8 cellular contexts compared by ENCODE assay signal in genomic region chr2:41869542-41870256, GRCh38.
A peak's percentile ranks its signal among the peaks of the same experiment; 100 is the strongest.
DNase-seq lines count a peak whose midpoint lies in the region; ATAC-seq and TF ChIP-seq lines count a peak whose summit lies in the region.

No MANE protein-coding gene starts in this region.

- intact Hi-C loops in ascending aorta (cut with DNase I), result loop anchor here (1.0 to 10.0 kb wide), 4 partner anchors 58 to 315 kb away; no protein-coding TSS in a partner anchor

- H3K36me3 ChIP-seq in ascending aorta (no peaks in the 10 kb centered on the region), skeletal muscle tissue (ENCODE audit: control insufficient read depth in 3 of 3, insufficient read depth in 3 of 3, low read length in 3 of 3) (no peaks in the 10 kb centered on the region)

- no peak overlapping the region for H3K4me3 ChIP-seq in ascending aorta
- H3K4me3 ChIP-seq in skeletal muscle tissue (ENCODE audit: low read length in 3 of 3), result no peak overlapping the region

- DNase-seq in GM19240 (ENCODE audit: insufficient read length, low spot score), result peak; percentile 37
- peak; percentile 53 for DNase-seq in LHCN-M2 (ENCODE audit: low read depth)
- DNase-seq in T-helper 9 cell, result peak; percentile 71
- peak in 1 of 2 donors; percentile 85 for DNase-seq in ascending aorta (ENCODE audit: low spot score in 2 of 2)
- peak; percentile 72 for DNase-seq in hepatic stellate cell (ENCODE audit: low spot score)

- H3K9me3 ChIP-seq in ascending aorta (no peaks in the 10 kb centered on the region), skeletal muscle tissue (ENCODE audit: control insufficient read depth in 3 of 3, low read length in 3 of 3) (no peaks in the 10 kb centered on the region)

- peaks cover 4 to 17% of the 10 kb centered on the region in 2 donors for H3K4me1 ChIP-seq in ascending aorta
- H3K4me1 ChIP-seq in skeletal muscle tissue (ENCODE audit: control insufficient read depth in 3 of 3, insufficient read depth in 3 of 3, low read length in 3 of 3), result peaks cover 12 to 18% (median 16%) of the 10 kb centered on the region in 3 donors

- no peak overlapping the region for H3K9ac ChIP-seq in skeletal muscle tissue (ENCODE audit: low read depth in 1 of 3, low read length in 3 of 3)

- TF ChIP-seq CTCF in C4-2B (conservative IDR thresholded peaks at IDR 0.05) (peak; percentile 69), ascending aorta (IDR thresholded peaks at IDR 0.05) (peak; percentile 76 to 92 (median 88))

- no peaks in the 10 kb centered on the region for H3K27me3 ChIP-seq in ascending aorta
- no peaks in the 10 kb centered on the region for H3K27me3 ChIP-seq in skeletal muscle tissue (ENCODE audit: control insufficient read depth in 3 of 3, insufficient read depth in 3 of 3, low read length in 3 of 3)

- no peak for ATAC-seq in GM18870 (IDR thresholded peaks at IDR 0.05; ENCODE audit: unreplicated experiment)

- H3K27ac ChIP-seq in C4-2B (no peak overlapping the region), ascending aorta (no peak overlapping the region), skeletal muscle tissue (ENCODE audit: low read depth, low read length) (peak overlapping the region; percentile 12)
